8 cellular contexts compared by ENCODE assay signal in genomic region chr6:1554881-1555569, GRCh38. TPM values are rescaled to one million over a fixed set of nuclear protein-coding genes. Genes with fewer than 3 reads are reported as not detected.
DNase-seq lines count a peak whose midpoint lies in the region; ATAC-seq and TF ChIP-seq lines count a peak whose summit lies in the region.

No MANE protein-coding gene starts in this region.

- POLR2A ChIA-PET in AG04450 (lab: Yijun Ruan, JAX): no interaction called here

- peaks cover 2% of the 10 kb centered on the region for H3K27me3 ChIP-seq in AG04450 (ENCODE audit: control insufficient read depth, insufficient read depth, low read length)

- H3K9me3 ChIP-seq in AG04450 (ENCODE audit: control insufficient read depth, insufficient read depth, low read length): no peaks in the 10 kb centered on the region

- peak; percentile 67 for TF ChIP-seq CTCF in AG04450 (IDR thresholded peaks at IDR 0.05; ENCODE audit: low read depth, low read length)

- DNase-seq in AG04450 (ENCODE audit: low read depth, low spot score): no peak
- peak; percentile 34 for DNase-seq in T-helper 22 cell (ENCODE audit: low read depth)
- peak; percentile 75 for DNase-seq in astrocyte of the hippocampus (ENCODE audit: low read depth, low spot score)
- peak; percentile 64 to 74 for DNase-seq in hippocampal formation (lab: John Stamatoyannopoulos, UW)
- DNase-seq in skeletal muscle cell (ENCODE audit: low read depth): no peak
- no peak for DNase-seq in DMS53 (lab: John Stamatoyannopoulos, UW)

- CTCF ChIA-PET in AG04450 (lab: Charles Lee): interaction anchor here (0.6 to 1.4 kb wide), 18 partner anchors 8 to 1202 kb away, joined by 3 to 13 read pairs (median 4); no protein-coding TSS in a partner anchor

- peak overlapping the region; percentile 31 for H3K27ac ChIP-seq in AG04450 (ENCODE audit: low read depth, low read length)

- ATAC-seq in HG02642 (IDR thresholded peaks at IDR 0.05; ENCODE audit: poor library complexity, unreplicated experiment) (peak; percentile 61), HG03457 (IDR thresholded peaks at IDR 0.05; ENCODE audit: unreplicated experiment) (no peak)

- peak overlapping the region; percentile 63 for H3K4me3 ChIP-seq in AG04450 (ENCODE audit: low read depth, low read length)
- peak overlapping the region; percentile 59 for H3K4me3 ChIP-seq in skeletal muscle cell (ENCODE audit: low read depth, low read length)

RNA-seq across cellular contexts. Expression of gene FOXC1, which starts 54.7 kb away (rescaled TPM):
- polyA plus RNA-seq in AG04450 (2011; rRNA removed): 3.0 and 3.7 TPM in 2 replicates
- polyA minus RNA-seq in AG04450 (2011; rRNA and poly(A)+ RNA removed): 2.5 and 2.8 TPM in 2 replicates

Comparison
In these comparisons a context has a peak if more than half of its experiments do, and no peak if none do; other contexts are left out.
1. DNase-seq: peak in T-helper 22 cell (single experiment), astrocyte of the hippocampus (single experiment) and hippocampal formation (2 of 2); none in AG04450 (single experiment), skeletal muscle cell (single experiment) and DMS53 (single experiment).